In genomic region chr21:33403786-33404571, GRCh38 we compare ENCODE assay signal across 7 cellular contexts. TPM values are rescaled to one million over a fixed set of nuclear protein-coding genes. Genes with fewer than 3 reads are reported as not detected.
A peak's percentile ranks its signal among the peaks of the same experiment; 100 is the strongest.
DNase-seq lines count a peak whose midpoint lies in the region; ATAC-seq and TF ChIP-seq lines count a peak whose summit lies in the region.

No MANE protein-coding gene starts in this region.

- H3K79me1 ChIP-seq in neuronal stem cell (ENCODE audit: low read depth, low read length), result peaks cover 4% of the 10 kb centered on the region

- no peak overlapping the region for H4K91ac ChIP-seq in neuronal stem cell (ENCODE audit: low read depth, low read length, poor library complexity)

- no peaks in the 10 kb centered on the region for H3K27me3 ChIP-seq in GM06990 (replicated peaks; ENCODE audit: control insufficient read depth, insufficient read depth, low read length)
- peaks cover 0 to 2% (median 0%) of the 10 kb centered on the region in 3 experiments for H3K27me3 ChIP-seq in neuronal stem cell (ENCODE audit: control insufficient read depth in 3 of 3, insufficient read depth in 3 of 3, low read depth in 1 of 3, low read length in 3 of 3)

- peak overlapping the region; percentile 49 for H3K14ac ChIP-seq in neuronal stem cell (ENCODE audit: low read length)

- peak; percentile 34 for ATAC-seq in HG02678 (IDR thresholded peaks at IDR 0.05; ENCODE audit: unreplicated experiment)

- no peak overlapping the region for H4K8ac ChIP-seq in neuronal stem cell (ENCODE audit: low read depth, low read length)

- peak overlapping the region; percentile 90 for H3K9ac ChIP-seq in neuronal stem cell (ENCODE audit: low read depth, low read length, poor library complexity)

- H2BK5ac ChIP-seq in neuronal stem cell (ENCODE audit: low read length), result peak overlapping the region; percentile 6

- peaks cover 55% of the 10 kb centered on the region for H3K4me1 Mint-ChIP-seq in activated naive CD4-positive, alpha-beta T cell treated with anti-CD3 and anti-CD28 coated beads, Interleukin-2, amount 50 U/mL, for 24 hours

- peak overlapping the region; percentile 22 for H2BK12ac ChIP-seq in neuronal stem cell (ENCODE audit: low read length)

- peaks cover 0 to 2% of the 10 kb centered on the region in 2 donors for H3K9me3 ChIP-seq in neuronal stem cell (replicated peaks in 1 of 2; ENCODE audit: control insufficient read depth in 2 of 2, insufficient read depth in 1 of 2, low read depth in 1 of 2, low read length in 2 of 2)

- no peak overlapping the region for H3K4ac ChIP-seq in neuronal stem cell (ENCODE audit: low read length)

- H2AK5ac ChIP-seq in neuronal stem cell (ENCODE audit: low read depth, low read length), result peak overlapping the region; percentile 1

- peak overlapping the region; percentile 91 for H2AFZ ChIP-seq in neuronal stem cell (ENCODE audit: low read length)

- H3K4me2 ChIP-seq in neuronal stem cell (ENCODE audit: insufficient read depth, low read length, poor library complexity, severe bottlenecking), result peak overlapping the region; percentile 61

- peak overlapping the region; percentile 31 for H2BK120ac ChIP-seq in neuronal stem cell (ENCODE audit: low read depth, low read length)

- no peaks in the 10 kb centered on the region for H3K27me3 Mint-ChIP-seq in activated naive CD4-positive, alpha-beta T cell treated with anti-CD3 and anti-CD28 coated beads, Interleukin-2, amount 50 U/mL, for 24 hours

- H3K4me3 ChIP-seq in GM06990 (replicated peaks; ENCODE audit: low read depth, low read length) (peak overlapping the region; percentile 90), neuronal stem cell (ENCODE audit: low read length in 2 of 2) (peak overlapping the region; percentile 58 to 91)

- peaks cover 4% of the 10 kb centered on the region for H3K36me3 Mint-ChIP-seq in activated naive CD4-positive, alpha-beta T cell treated with anti-CD3 and anti-CD28 coated beads, Interleukin-2, amount 50 U/mL, for 24 hours

- DNase-seq in GM06990 (ENCODE audit: extremely low read depth, insufficient read length), result peak; percentile 69
- peak; percentile 41 for DNase-seq in NOMO-1 treated with dmso at 0.1 percent for 144 hours (lab: John Stamatoyannopoulos, UW; ENCODE audit: unreplicated experiment)
- peak; percentile 53 for DNase-seq in glomerular visceral epithelial cell (ENCODE audit: extremely low spot score)
- DNase-seq in neuronal stem cell (ENCODE audit: low spot score), result peak; percentile 35
- DNase-seq in HPDE6-E6E7 (ENCODE audit: extremely low spot score), result no peak

- no CpG with 5 or more reads among the region's 47 CpGs for WGBS in neuronal stem cell (ENCODE audit: extremely low coverage in 2 of 2, insufficient read length in 2 of 2, insufficient replicate concordance in 1 of 2), 2 donors

- peak overlapping the region; percentile 42 for H3K27ac ChIP-seq in neuronal stem cell (replicated peaks; ENCODE audit: low read length)

- no peaks in the 10 kb centered on the region for H3K9me3 Mint-ChIP-seq in activated naive CD4-positive, alpha-beta T cell treated with anti-CD3 and anti-CD28 coated beads, Interleukin-2, amount 50 U/mL, for 24 hours

- peaks cover 0 to 5% of the 10 kb centered on the region in 2 donors for H3K4me1 ChIP-seq in neuronal stem cell (ENCODE audit: control insufficient read depth in 2 of 2, insufficient read depth in 1 of 2, low read depth in 1 of 2, low read length in 2 of 2)

- no peak for TF ChIP-seq CTCF in GM06990 (IDR thresholded peaks at IDR 0.05; ENCODE audit: insufficient read depth, low read length, poor library complexity, severe bottlenecking)

- peak overlapping the region; percentile 98 for H3K18ac ChIP-seq in neuronal stem cell (ENCODE audit: low read length)

- H2BK15ac ChIP-seq in neuronal stem cell (ENCODE audit: low read length), result peak overlapping the region; percentile 58

- H3K27ac Mint-ChIP-seq in activated naive CD4-positive, alpha-beta T cell treated with anti-CD3 and anti-CD28 coated beads, Interleukin-2, amount 50 U/mL, for 24 hours, result peak overlapping the region; percentile 95

- H3K23ac ChIP-seq in neuronal stem cell (ENCODE audit: low read depth, low read length, poor library complexity), result peak overlapping the region; percentile 80

- H3K36me3 ChIP-seq in GM06990 (ENCODE audit: control insufficient read depth, insufficient read depth, low read length), result no peaks in the 10 kb centered on the region; the same call in none of the 2 replicates
- peaks cover 3 to 13% of the 10 kb centered on the region in 2 donors for H3K36me3 ChIP-seq in neuronal stem cell (replicated peaks in 1 of 2; ENCODE audit: control insufficient read depth in 2 of 2, insufficient read depth in 2 of 2, low read length in 2 of 2)

- peak overlapping the region; percentile 97 for H3K4me3 Mint-ChIP-seq in activated naive CD4-positive, alpha-beta T cell treated with anti-CD3 and anti-CD28 coated beads, Interleukin-2, amount 50 U/mL, for 24 hours

RNA-seq across cellular contexts. Expression of gene IFNGR2, which starts 0.8 kb away (rescaled TPM):
- polyA plus RNA-seq in neuronal stem cell (2013, experiment 1 of 2), result 70.2 TPM
- 68.9 TPM for polyA plus RNA-seq in neuronal stem cell (2013, experiment 2 of 2)
